Comparison of ENCODE assay signal across 26 cellular contexts in the genomic region with DNA sequence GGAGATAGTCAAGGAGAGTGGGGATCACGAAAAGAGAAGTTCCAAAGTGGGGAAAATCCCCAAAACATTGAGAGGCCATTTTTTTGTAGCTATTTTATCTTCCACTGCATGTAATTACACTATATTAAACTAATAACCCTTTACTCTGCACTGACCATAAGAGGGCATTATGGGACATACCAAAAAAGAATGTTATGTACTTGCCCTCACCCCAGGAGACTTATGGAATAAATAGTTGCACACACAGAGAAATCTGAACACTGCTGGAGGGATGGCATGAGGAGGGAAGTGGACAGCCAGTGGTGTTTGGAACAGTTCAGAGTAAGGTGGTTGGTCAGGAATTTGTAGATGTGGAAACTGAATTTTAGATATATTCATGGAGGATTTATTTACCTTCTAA.
"Had no signal": no experiment of that assay in that cellular context is flagged by ENCODE, and none has a peak within 500 bp of the region (broad histone marks: within the 10 kb centered on the region; RNA-seq: fewer than 3 reads in every experiment).

No MANE protein-coding gene starts in this region.

- H3K4me3 ChIP-seq: cardiac muscle cell, heart left ventricle, ovary, psoas muscle, right lobe of liver, skin epidermis, suprapubic skin, tibial nerve had no signal

- H3K36me3 ChIP-seq: cardiac muscle cell, heart left ventricle, neutrophil, ovary, right lobe of liver, suprapubic skin, tibial nerve had no signal

- H3K27ac Mint-ChIP-seq: activated naive CD8-positive, alpha-beta T cell treated with anti-CD3 and anti-CD28 coated beads for 36 hours; activated T-helper 2 cell treated with anti-CD3 and anti-CD28 coated beads, Interferon-gamma antibody, Interleukin-2, Interleukin-4, amounts not matched to agents 10 μg/mL and 5 μg/mL and 100 μg/mL, durations not matched to agents 14 hours and 24 hours and 36 hours; nephron; stimulated activated effector memory CD8-positive, alpha-beta T cell treated with anti-CD3 and anti-CD28 coated beads, Interleukin-12 subunit alpha, Interleukin-12 subunit beta, amount 100 ng/mL, for 72 hours; stimulated activated naive CD8-positive, alpha-beta T cell treated with anti-CD3 and anti-CD28 coated beads, Interleukin-15, amount 100 ng/mL, for 72 hours; T-helper 1 cell treated with Interleukin-12 subunit alpha and Interleukin-12 subunit beta and Interleukin-4 antibody, amounts not matched to agents 30 μg/mL and 1 μg/mL, for 36 hours; WTC11 had no signal

- ATAC-seq: activated T-cell treated with anti-CD3 and anti-CD28 coated beads, Interleukin-2, amount 50 U/mL, for 4 hours; heart left ventricle; left cardiac atrium; psoas muscle; right lobe of liver; stimulated activated effector memory CD8-positive, alpha-beta T cell treated with anti-CD3 and anti-CD28 coated beads, Interleukin-12 subunit alpha, Interleukin-12 subunit beta, amount 100 ng/mL, for 72 hours; stimulated activated naive CD8-positive, alpha-beta T cell treated with anti-CD3 and anti-CD28 coated beads, Interleukin-15, amount 100 ng/mL, for 72 hours; WTC11 had no signal

- H3K27me3 ChIP-seq: cardiac muscle cell, neutrophil, ovary, right lobe of liver, suprapubic skin, tibial nerve had no signal

- H3K4me3 Mint-ChIP-seq: activated naive CD8-positive, alpha-beta T cell treated with anti-CD3 and anti-CD28 coated beads for 36 hours; activated T-cell treated with anti-CD3 and anti-CD28 coated beads, Interleukin-2, amount 50 U/mL, for 4 hours; nephron; stimulated activated effector memory CD8-positive, alpha-beta T cell treated with anti-CD3 and anti-CD28 coated beads, Interleukin-12 subunit alpha, Interleukin-12 subunit beta, amount 100 ng/mL, for 72 hours; stimulated activated naive CD8-positive, alpha-beta T cell treated with anti-CD3 and anti-CD28 coated beads, Interleukin-15, amount 100 ng/mL, for 72 hours; T-helper 1 cell treated with Interleukin-12 subunit alpha and Interleukin-12 subunit beta and Interleukin-4 antibody, amounts not matched to agents 30 μg/mL and 1 μg/mL, for 36 hours; WTC11 had no signal

- DNase-seq: activated CD8-positive, alpha-beta memory T cell treated with anti-CD3 and anti-CD28 coated beads, Interleukin-2, amount 50 U/mL, for 48 hours; activated naive CD4-positive, alpha-beta T cell; activated naive CD8-positive, alpha-beta T cell treated with anti-CD3 and anti-CD28 coated beads for 36 hours; activated T-cell treated with anti-CD3 and anti-CD28 coated beads, Interleukin-2, amount 50 U/mL, for 4 hours; amygdala; effector CD4-positive, alpha-beta T cell; heart left ventricle; islet precursor cell; left cardiac atrium; midbrain; ovary; psoas muscle; right lobe of liver; stimulated activated CD4-positive, alpha-beta T cell treated with anti-CD3 and anti-CD28 coated beads, Interleukin-1b, Interleukin-23, amount 100 ng/mL, for 48 hours; stimulated activated naive CD8-positive, alpha-beta T cell treated with anti-CD3 and anti-CD28 coated beads, Interleukin-15, amount 100 ng/mL, for 72 hours; T1000 had no signal

- H3K27ac ChIP-seq: cardiac muscle cell, heart left ventricle, neutrophil, ovary, psoas muscle, right lobe of liver, skin epidermis, suprapubic skin, tibial nerve had no signal

- H3K9me3 Mint-ChIP-seq: activated naive CD8-positive, alpha-beta T cell treated with anti-CD3 and anti-CD28 coated beads for 36 hours; activated T-cell treated with anti-CD3 and anti-CD28 coated beads, Interleukin-2, amount 50 U/mL, for 4 hours; activated T-helper 2 cell treated with anti-CD3 and anti-CD28 coated beads, Interferon-gamma antibody, Interleukin-2, Interleukin-4, amounts not matched to agents 10 μg/mL and 5 μg/mL and 100 μg/mL, durations not matched to agents 14 hours and 24 hours and 36 hours; nephron; stimulated activated effector memory CD8-positive, alpha-beta T cell treated with anti-CD3 and anti-CD28 coated beads, Interleukin-12 subunit alpha, Interleukin-12 subunit beta, amount 100 ng/mL, for 72 hours; stimulated activated naive CD8-positive, alpha-beta T cell treated with anti-CD3 and anti-CD28 coated beads, Interleukin-15, amount 100 ng/mL, for 72 hours; T-helper 1 cell treated with Interleukin-12 subunit alpha and Interleukin-12 subunit beta and Interleukin-4 antibody, amounts not matched to agents 30 μg/mL and 1 μg/mL, for 36 hours; WTC11 had no signal

- H3K4me1 ChIP-seq: heart left ventricle, psoas muscle, right lobe of liver, suprapubic skin, tibial nerve had no signal

- H3K9me3 ChIP-seq: heart left ventricle, neutrophil, ovary, psoas muscle, right lobe of liver, suprapubic skin, tibial nerve had no signal

- H3K36me3 Mint-ChIP-seq: activated naive CD8-positive, alpha-beta T cell treated with anti-CD3 and anti-CD28 coated beads for 36 hours; stimulated activated effector memory CD8-positive, alpha-beta T cell treated with anti-CD3 and anti-CD28 coated beads, Interleukin-12 subunit alpha, Interleukin-12 subunit beta, amount 100 ng/mL, for 72 hours; WTC11 had no signal

- H3K4me1 Mint-ChIP-seq: activated naive CD8-positive, alpha-beta T cell treated with anti-CD3 and anti-CD28 coated beads for 36 hours; nephron; stimulated activated effector memory CD8-positive, alpha-beta T cell treated with anti-CD3 and anti-CD28 coated beads, Interleukin-12 subunit alpha, Interleukin-12 subunit beta, amount 100 ng/mL, for 72 hours; stimulated activated naive CD8-positive, alpha-beta T cell treated with anti-CD3 and anti-CD28 coated beads, Interleukin-15, amount 100 ng/mL, for 72 hours had no signal
